In genomic region chr6:150038202-150038830, GRCh38 we compare ENCODE assay signal across 15 cellular contexts. TPM values are rescaled to one million over a fixed set of nuclear protein-coding genes. Genes with fewer than 3 reads are reported as not detected.
A peak's percentile ranks its signal among the peaks of the same experiment; 100 is the strongest.
DNase-seq lines count a peak whose midpoint lies in the region; ATAC-seq and TF ChIP-seq lines count a peak whose summit lies in the region.
"Had no signal": no experiment of that assay in that cellular context is flagged by ENCODE, and none has a peak within 500 bp of the region (broad histone marks: within the 10 kb centered on the region; RNA-seq: fewer than 3 reads in every experiment).

No MANE protein-coding gene starts in this region.

- peak overlapping the region; percentile 23 to 47; a peak in 2 of 4 replicates for H3K4me3 ChIP-seq in Panc1 (ENCODE audit: low read depth in 2 of 2, low read length in 2 of 2)
- H3K4me3 ChIP-seq in hepatocyte = no peak overlapping the region
- no peak overlapping the region for H3K4me3 ChIP-seq in parathyroid adenoma (ENCODE audit: low read depth, low read length)
- H3K4me3 ChIP-seq: MG63 had no signal

- TF ChIP-seq CTCF in Panc1 (IDR thresholded peaks at IDR 0.05) (no peak), hepatocyte (IDR thresholded peaks at IDR 0.05; ENCODE audit: poor library complexity) (no peak), parathyroid adenoma (IDR thresholded peaks at IDR 0.05) (no peak), endothelial cell (IDR thresholded peaks at IDR 0.05; ENCODE audit: unreplicated experiment) (no peak)

- H3K36me3 ChIP-seq in Panc1 (ENCODE audit: control insufficient read depth, insufficient read depth, low read length) (no peaks in the 10 kb centered on the region), hepatocyte (replicated peaks; ENCODE audit: insufficient read depth, low read depth) (no peaks in the 10 kb centered on the region), parathyroid adenoma (ENCODE audit: control insufficient read depth, insufficient read depth, low read length) (no peaks in the 10 kb centered on the region)
- H3K36me3 ChIP-seq: MG63 had no signal

- no TSS peak for BruUV-seq in Panc1 (replicated peaks; lab: Mats Ljungman, UMichigan)

- H3K9me3 ChIP-seq in Panc1 (ENCODE audit: control insufficient read depth, insufficient read depth, low read depth, low read length) (no peaks in the 10 kb centered on the region), hepatocyte (ENCODE audit: low read depth) (no peaks in the 10 kb centered on the region), parathyroid adenoma (ENCODE audit: control insufficient read depth, low read length) (no peaks in the 10 kb centered on the region)
- H3K9me3 ChIP-seq: MG63 had no signal

- intact Hi-C loops in Panc1 (cut with micrococcal nuclease; ENCODE audit: unreplicated experiment) = no loop called here

- H3K27me3 ChIP-seq in Panc1 (ENCODE audit: control insufficient read depth, insufficient read depth, low read length) = peaks cover 40% of the 10 kb centered on the region
- H3K27me3 ChIP-seq in hepatocyte = peaks cover 89% of the 10 kb centered on the region
- peaks cover 7% of the 10 kb centered on the region for H3K27me3 ChIP-seq in parathyroid adenoma (ENCODE audit: control insufficient read depth, insufficient read depth, low read length)

- 12% methylated on average over 16 of the region's 21 CpGs for WGBS in hepatocyte (ENCODE audit: low lambda C conversion rate, missing lambda C conversion rate)

- H3K4me2 ChIP-seq in hepatocyte (peak overlapping the region; percentile 70), parathyroid adenoma (ENCODE audit: low read length) (peak overlapping the region; percentile 8)

- DNase-seq in EL = peak; percentile 45
- no peak for DNase-seq in Panc1 (ENCODE audit: low read depth, low spot score)
- no peak for DNase-seq in hepatocyte (ENCODE audit: low spot score)
- DNase-seq in endothelial cell (ENCODE audit: low spot score) = no peak
- no peak for DNase-seq in AG08395 (ENCODE audit: low spot score)
- DNase-seq in dedifferentiated amniotic fluid mesenchymal stem cell (ENCODE audit: extremely low spot score) = no peak
- DNase-seq: activated CD4-positive, alpha-beta T cell treated with anti-CD3 and anti-CD28 coated beads for 48 hours; activated gamma-delta T cell treated with Interleukin-2 at 50 U/mL for 16 hours; dermis blood vessel endothelial cell; DMS153; hypothalamus; MG63; stimulated activated CD4-positive, alpha-beta T cell treated with anti-CD3 and anti-CD28 coated beads, Interleukin-15, amount 100 ng/mL, for 24 hours had no signal

- CTCF ChIA-PET in Panc1 (lab: Charles Lee) = no interaction called here

- POLR2A ChIA-PET in Panc1 (lab: Charles Lee) = no interaction called here

- H3K27me3 Mint-ChIP-seq in endothelial cell (ENCODE audit: unreplicated experiment) = peaks cover 30% of the 10 kb centered on the region

- no peaks in the 10 kb centered on the region for H4K20me1 ChIP-seq in hepatocyte (ENCODE audit: insufficient read depth, poor library complexity, severe bottlenecking)

- H3K79me2 ChIP-seq in hepatocyte (no peaks in the 10 kb centered on the region), parathyroid adenoma (no peaks in the 10 kb centered on the region)

- no peaks in the 10 kb centered on the region for H3K9me2 ChIP-seq in hepatocyte (replicated peaks; ENCODE audit: insufficient read depth)

- H2AFZ ChIP-seq in hepatocyte = peak overlapping the region; percentile 26
- peak overlapping the region; percentile 39 for H2AFZ ChIP-seq in parathyroid adenoma

- no peak overlapping the region for H3K27ac Mint-ChIP-seq in endothelial cell (ENCODE audit: unreplicated experiment)
- H3K27ac Mint-ChIP-seq: nephron had no signal

- no peak overlapping the region for H3K27ac ChIP-seq in Panc1 (ENCODE audit: low read length)
- H3K27ac ChIP-seq in hepatocyte = no peak overlapping the region
- H3K27ac ChIP-seq in parathyroid adenoma = no peak overlapping the region

- no peak overlapping the region for H3K4me3 Mint-ChIP-seq in endothelial cell (ENCODE audit: unreplicated experiment)

- no peak overlapping the region for H3K9ac ChIP-seq in parathyroid adenoma

- in situ Hi-C loops in Panc1 (cut with HindIII; ENCODE audit: low pct_unique_long_range_greater_than_20kb, low sequenced_read_pairs) = no loop called here

- peaks cover 12% of the 10 kb centered on the region for H3K4me1 Mint-ChIP-seq in endothelial cell (ENCODE audit: unreplicated experiment)

- no peaks in the 10 kb centered on the region for H3K4me1 ChIP-seq in Panc1 (ENCODE audit: control insufficient read depth, insufficient read depth, low read length)
- H3K4me1 ChIP-seq in hepatocyte (ENCODE audit: insufficient read depth) = no peaks in the 10 kb centered on the region
- no peaks in the 10 kb centered on the region for H3K4me1 ChIP-seq in parathyroid adenoma

- ATAC-seq in Panc1 = peak; percentile 74

- no peaks in the 10 kb centered on the region for H3K9me3 Mint-ChIP-seq in endothelial cell (ENCODE audit: unreplicated experiment)

- H3K36me3 Mint-ChIP-seq in endothelial cell (ENCODE audit: low read depth, unreplicated experiment) = peaks cover 4% of the 10 kb centered on the region

RNA-seq across cellular contexts. Expression of gene RAET1L, which starts 13.0 kb away (rescaled TPM):
- total RNA-seq in Panc1 (2021; ENCODE audit: unreplicated experiment) (not detected), hepatocyte (not detected in 2 replicates), endothelial cell (ENCODE audit: unreplicated experiment) (not detected)
- polyA plus RNA-seq in Panc1 (2012; ENCODE audit: insufficient read length) = not detected
- not detected in 2 replicates for polyA plus RNA-seq in hepatocyte
- total RNA-seq: dermis blood vessel endothelial cell had no signal

RNA-seq across cellular contexts. Expression of gene ULBP3, which starts 30.6 kb away (rescaled TPM):
- total RNA-seq in Panc1 (2021; ENCODE audit: unreplicated experiment) (2.4 TPM), hepatocyte (5.1 and 6.6 TPM in 2 replicates), endothelial cell (ENCODE audit: unreplicated experiment) (16.0 TPM)
- 1.6 TPM for polyA plus RNA-seq in Panc1 (2012; ENCODE audit: insufficient read length)
- 2.6 and 4.3 TPM in 2 replicates for polyA plus RNA-seq in hepatocyte

Comparison
In these comparisons a context has a peak if more than half of its experiments do, and no peak if none do; other contexts are left out.
1. H3K4me3 ChIP-seq: peak in Panc1 (2 of 2); none in hepatocyte (single experiment) and parathyroid adenoma (single experiment).